18 cellular contexts compared by ENCODE assay signal in genomic region chr3:12454076-12454807, GRCh38. TPM values are rescaled to one million over a fixed set of nuclear protein-coding genes. Genes with fewer than 3 reads are reported as not detected.
A peak's percentile ranks its signal among the peaks of the same experiment; 100 is the strongest.
DNase-seq lines count a peak whose midpoint lies in the region; ATAC-seq and TF ChIP-seq lines count a peak whose summit lies in the region.
"Had no signal": no experiment of that assay in that cellular context is flagged by ENCODE, and none has a peak within 500 bp of the region (broad histone marks: within the 10 kb centered on the region; RNA-seq: fewer than 3 reads in every experiment).

No MANE protein-coding gene starts in this region.

- H3K27me3 ChIP-seq in sigmoid colon = no peaks in the 10 kb centered on the region
- H3K27me3 ChIP-seq: adrenal gland, colonic mucosa had no signal

- WGBS in sigmoid colon, 2 donors = 81 to 85% methylated on average over 5 of the region's 5 CpGs

- intact Hi-C loops in sigmoid colon (cut with DNase I) = no loop called here

- no peaks in the 10 kb centered on the region for H3K36me3 ChIP-seq in sigmoid colon
- H3K36me3 ChIP-seq: adrenal gland, colonic mucosa had no signal

- no peak for TF ChIP-seq EP300 in sigmoid colon (IDR thresholded peaks at IDR 0.05)

- no peaks in the 10 kb centered on the region for H3K4me1 ChIP-seq in sigmoid colon
- H3K4me1 ChIP-seq: adrenal gland had no signal

- peak; percentile 47 for DNase-seq in NCI-H82 (lab: John Stamatoyannopoulos, UW)
- no peak for DNase-seq in NCI-H82 treated with DMSO at 0.1 percent for 48 hours (lab: John Stamatoyannopoulos, UW; ENCODE audit: unreplicated experiment)
- DNase-seq in NCI-H69 (lab: John Stamatoyannopoulos, UW) = peak; percentile 15
- DNase-seq in choroid plexus epithelial cell (ENCODE audit: low read depth) = no peak
- peak; percentile 10 for DNase-seq in sigmoid colon
- DNase-seq in NCI-H1436 treated with DMSO at 0.1 percent for 48 hours (lab: John Stamatoyannopoulos, UW) = no peak
- DNase-seq in DMS79 (lab: John Stamatoyannopoulos, UW) = no peak
- DNase-seq: 8988T; adrenal gland; CD4-positive, alpha-beta memory T cell; colonic mucosa; GDM1; natural killer cell; NCI-H1092 treated with DMSO at 0.1 percent for 48 hours; stimulated activated CD4-positive, alpha-beta T cell treated with anti-CD3 and anti-CD28 coated beads, Interleukin-4, amount 100 ng/mL, for 24 hours; SW 1271; trophoblast cell had no signal

- no peak overlapping the region for H3K27ac ChIP-seq in sigmoid colon
- H3K27ac ChIP-seq: adrenal gland, colonic mucosa had no signal

- no peak for TF ChIP-seq POLR2A in sigmoid colon (IDR thresholded peaks at IDR 0.05)

- ATAC-seq in HG03521 (IDR thresholded peaks at IDR 0.05; ENCODE audit: unreplicated experiment) = no peak
- ATAC-seq: natural killer cell had no signal

- H3K4me3 ChIP-seq in choroid plexus epithelial cell (ENCODE audit: low read depth, low read length) (no peak overlapping the region), sigmoid colon (no peak overlapping the region)
- H3K4me3 ChIP-seq: adrenal gland, colonic mucosa had no signal

- TF ChIP-seq CTCF in choroid plexus epithelial cell (conservative IDR thresholded peaks at IDR 0.05; ENCODE audit: low read depth, low read length) = peak; percentile 13
- no peak for TF ChIP-seq CTCF in sigmoid colon (IDR thresholded peaks at IDR 0.05)

- H3K9me3 ChIP-seq in sigmoid colon = no peaks in the 10 kb centered on the region
- H3K9me3 ChIP-seq: adrenal gland, colonic mucosa had no signal

RNA-seq across cellular contexts. Expression of gene TSEN2, which starts 30.0 kb away (rescaled TPM):
- 10 to 100 TPM; 16.1 to 23.0 (median 20.4) TPM for total RNA-seq in sigmoid colon
- 10 to 100 TPM in 1 of 3 donors, 1 to 10 TPM in 2; 4.2 to 16.0 (median 5.3) TPM for polyA plus RNA-seq in sigmoid colon

Comparison
In these comparisons a context has a peak if more than half of its experiments do, and no peak if none do; other contexts are left out.
1. DNase-seq: peak in NCI-H82 (single experiment), NCI-H69 (single experiment) and sigmoid colon (single experiment); none in NCI-H82 treated with DMSO at 0.1 percent for 48 hours (single experiment), choroid plexus epithelial cell (single experiment), NCI-H1436 treated with DMSO at 0.1 percent for 48 hours (single experiment) and DMS79 (single experiment).